Comparison of ENCODE assay signal across 10 cellular contexts in genomic region chr18:3279201-3280185, GRCh38. TPM values are rescaled to one million over a fixed set of nuclear protein-coding genes. Genes with fewer than 3 reads are reported as not detected.
DNase-seq lines count a peak whose midpoint lies in the region; ATAC-seq, FAIRE-seq and TF ChIP-seq lines count a peak whose summit lies in the region.
"Had no signal": no experiment of that assay in that cellular context is flagged by ENCODE, and none has a peak within 500 bp of the region (broad histone marks: within the 10 kb centered on the region; RNA-seq: fewer than 3 reads in every experiment).

No MANE protein-coding gene starts in this region.

- no peaks in the 10 kb centered on the region for H3K27me3 ChIP-seq in CD4-positive, CD25-positive, alpha-beta regulatory T cell (ENCODE audit: control insufficient read depth, insufficient read depth, low read length)
- H3K27me3 ChIP-seq in GM12878 (replicated peaks in 1 of 2; ENCODE audit: control insufficient read depth in 2 of 2, insufficient read depth in 2 of 2, low read length in 1 of 2) = no peaks in the 10 kb centered on the region

- no peak overlapping the region for H3K4me3 ChIP-seq in CD4-positive, CD25-positive, alpha-beta regulatory T cell (ENCODE audit: low read depth, low read length)
- H3K4me3 ChIP-seq in GM12878 (no peak overlapping the region), coronary artery (no peak overlapping the region)

- peaks cover 42% of the 10 kb centered on the region for H3K36me3 ChIP-seq in CD4-positive, CD25-positive, alpha-beta regulatory T cell (ENCODE audit: control insufficient read depth, insufficient read depth, low read length)
- H3K36me3 ChIP-seq in GM12878 (ENCODE audit: control insufficient read depth in 2 of 2, insufficient read depth in 2 of 2, low read length in 1 of 2) = peaks cover under 1 to 15% of the 10 kb centered on the region in 2 experiments

- TF ChIP-seq CTCF in GM12878 (IDR thresholded peaks at IDR 0.05 in 2 of 3, conservative IDR thresholded peaks at IDR 0.05 in 1 of 3; ENCODE audit: control insufficient read depth in 2 of 3, extremely low read depth in 1 of 3, insufficient read depth in 1 of 3, low read depth in 3 of 3, low read length in 3 of 3) (no peak), coronary artery (IDR thresholded peaks at IDR 0.05) (no peak)

- no peaks in the 10 kb centered on the region for H3K79me2 ChIP-seq in GM12878 (ENCODE audit: control insufficient read depth, insufficient read depth, low read length)

- no peak overlapping the region for H2AFZ ChIP-seq in GM12878 (ENCODE audit: control insufficient read depth, low read depth, low read length)

- intact Hi-C loops in GM12878 (cut with micrococcal nuclease; ENCODE audit: unreplicated experiment) = loop anchor here (2.0 to 10.0 kb wide), 3 partner anchors 307 to 715 kb away; no protein-coding TSS in a partner anchor

- peak in 1 of 2 donors; percentile 31 for ATAC-seq in CD4-positive, CD25-positive, alpha-beta regulatory T cell (ENCODE audit: low read depth in 2 of 2)
- ATAC-seq in GM19463 (IDR thresholded peaks at IDR 0.05; ENCODE audit: unreplicated experiment) (peak; percentile 70), HG03280 (IDR thresholded peaks at IDR 0.05; ENCODE audit: unreplicated experiment) (peak; percentile 70), GM12878 (peak; percentile 81)

- H3K9me3 Mint-ChIP-seq in CD4-positive, CD25-positive, alpha-beta regulatory T cell = no peaks in the 10 kb centered on the region
- H3K9me3 Mint-ChIP-seq: dendritic cell treated with granulocyte-macrophage colony-stimulating factor and Interleukin-4, amounts not matched to agents 40 ng/mL and 50 ng/mL, for 4 days had no signal

- H3K4me3 Mint-ChIP-seq in CD4-positive, CD25-positive, alpha-beta regulatory T cell = no peak overlapping the region
- H3K4me3 Mint-ChIP-seq: dendritic cell treated with granulocyte-macrophage colony-stimulating factor and Interleukin-4, amounts not matched to agents 40 ng/mL and 50 ng/mL, for 4 days had no signal

- RAD21 ChIA-PET in GM12878 (lab: Charles Lee; ENCODE audit: unreplicated experiment) = interaction anchor here (0.6 to 8.8 kb wide), 18 partner anchors 15 to 1779 kb away, joined by 3 to 76 read pairs (median 7); partner anchors contain the start of gene MYL12B

- no peak overlapping the region for H3K9ac ChIP-seq in GM12878 (ENCODE audit: control insufficient read depth, insufficient read depth, low read length)

- CTCF ChIA-PET in GM12878 (lab: Yijun Ruan, JAX) = interaction anchor here (0.8 to 11.4 kb wide), 19 partner anchors 13 to 716 kb away, joined by 3 to 204 read pairs (median 5); no protein-coding TSS in a partner anchor

- TF ChIP-seq EP300 in GM12878 (IDR thresholded peaks at IDR 0.05; ENCODE audit: borderline replicate concordance in 1 of 2, control insufficient read depth in 1 of 2, low read depth in 2 of 2, low read length in 2 of 2) = peak in 1 of 2 experiments; percentile 70; a peak in 1 of 4 replicates

- in situ Hi-C loops in GM12878 (cut with MboI) = loop anchor here (5.0 to 10.0 kb wide), 4 partner anchors 173 to 1775 kb away; partner anchors contain the start of gene TGIF1

- H3K4me1 ChIP-seq in CD4-positive, CD25-positive, alpha-beta regulatory T cell (ENCODE audit: control insufficient read depth, insufficient read depth, low read length, poor library complexity, severe bottlenecking) = no peaks in the 10 kb centered on the region
- H3K4me1 ChIP-seq in GM12878 (ENCODE audit: control insufficient read depth, insufficient read depth, low read length) = peaks cover 24% of the 10 kb centered on the region

- no TSS peak for BruUV-seq in GM12878 (replicated peaks; lab: Mats Ljungman, UMichigan)

- peak; percentile 80 for FAIRE-seq in GM12878 (lab: Jason Lieb, UNC)

- H3K27ac ChIP-seq in CD4-positive, CD25-positive, alpha-beta regulatory T cell (ENCODE audit: insufficient read depth, low read length, poor library complexity, severe bottlenecking) = no peak overlapping the region
- peak overlapping the region; percentile 61 for H3K27ac ChIP-seq in GM12878 (ENCODE audit: control insufficient read depth, insufficient read depth)
- H3K27ac ChIP-seq in coronary artery = no peak overlapping the region

- no peaks in the 10 kb centered on the region for H4K20me1 ChIP-seq in GM12878 (ENCODE audit: control insufficient read depth, insufficient read depth)

- peak overlapping the region in 2 of 3 donors; percentile 65 to 97 for H3K27ac Mint-ChIP-seq in CD4-positive, CD25-positive, alpha-beta regulatory T cell
- H3K27ac Mint-ChIP-seq: dendritic cell treated with granulocyte-macrophage colony-stimulating factor and Interleukin-4, amounts not matched to agents 40 ng/mL and 50 ng/mL, for 4 days had no signal

- no peak for DNase-seq in CD4-positive, CD25-positive, alpha-beta regulatory T cell
- no peak for DNase-seq in GM12878 (ENCODE audit: low read depth, low spot score)
- no peak for DNase-seq in NCI-H226
- DNase-seq in AG08396 (ENCODE audit: low spot score) = no peak
- no peak for DNase-seq in coronary artery (ENCODE audit: low spot score)
- DNase-seq in NCI-H1105 (lab: John Stamatoyannopoulos, UW) = no peak

- H3K36me3 Mint-ChIP-seq in CD4-positive, CD25-positive, alpha-beta regulatory T cell = peaks cover 17% of the 10 kb centered on the region

- WGBS in GM12878 (ENCODE audit: insufficient coverage, insufficient replicate concordance, low lambda C conversion rate, missing lambda C conversion rate) = 57% methylated on average over 14 of the region's 14 CpGs

- TF ChIP-seq RAD21 in GM12878 (IDR thresholded peaks at IDR 0.05; ENCODE audit: insufficient read depth, low read depth, low read length) = no peak

- H3K4me2 ChIP-seq in GM12878 (ENCODE audit: control insufficient read depth, insufficient read depth) = peak overlapping the region; percentile 49

- H3K27me3 Mint-ChIP-seq in CD4-positive, CD25-positive, alpha-beta regulatory T cell = peaks cover 5% of the 10 kb centered on the region
- H3K27me3 Mint-ChIP-seq: dendritic cell treated with granulocyte-macrophage colony-stimulating factor and Interleukin-4, amounts not matched to agents 40 ng/mL and 50 ng/mL, for 4 days had no signal

- peaks cover 0 to 12% (median 4%) of the 10 kb centered on the region in 4 donors for H3K4me1 Mint-ChIP-seq in CD4-positive, CD25-positive, alpha-beta regulatory T cell

- H3K9me3 ChIP-seq in CD4-positive, CD25-positive, alpha-beta regulatory T cell (ENCODE audit: control insufficient read depth in 2 of 2, low read length in 2 of 2) = no peaks in the 10 kb centered on the region
- no peaks in the 10 kb centered on the region for H3K9me3 ChIP-seq in GM12878 (replicated peaks; ENCODE audit: control insufficient read depth, insufficient read depth, low read length)

- POLR2A ChIA-PET in GM12878 (lab: Charles Lee) = interaction anchor here (0.5 to 0.8 kb wide), 5 partner anchors 17 to 1176 kb away, joined by 3 read pairs; no protein-coding TSS in a partner anchor

- SMC1A ChIA-PET in GM12878 (lab: Charles Lee; ENCODE audit: uncharacterized antibody, unreplicated experiment) = interaction anchor here (0.6 to 3.4 kb wide), 24 partner anchors 10 to 1777 kb away, joined by 3 to 36 read pairs (median 4); partner anchors contain the start of genes MYL12A and MYL12B

- peak; percentile 46 for TF ChIP-seq POLR2A in GM12878 (IDR thresholded peaks at IDR 0.05; ENCODE audit: low read depth, low read length)

RNA-seq across cellular contexts. Expression of gene MYL12B, which starts 17.6 kb away (rescaled TPM):
- total RNA-seq in CD4-positive, CD25-positive, alpha-beta regulatory T cell = 168 TPM
- 1,000 to 10,000 TPM in 2 of 4 donors, 100 to 1,000 TPM in 2; 980 to 1,134 (median 1,024) TPM for polyA plus RNA-seq in CD4-positive, CD25-positive, alpha-beta regulatory T cell
- total RNA-seq in GM12878 (2013; cell fraction: nucleolus; rRNA removed) = 26.4 and 26.9 TPM in 2 replicates
- total RNA-seq in GM12878 (2014; rRNA removed) (235 and 266 TPM in 2 replicates), GM12878 (2014; rRNA removed; fragmentation: Illumina TruSeq; extraction: Trizol) (313 and 316 TPM in 2 replicates), GM12878 (2021) (179 and 195 TPM in 2 replicates)
- polyA plus RNA-seq in GM12878 (2011; ENCODE audit: low read depth) = 190 TPM
- polyA plus RNA-seq in GM12878 (2011; rRNA removed) (427 and 538 TPM in 2 replicates), GM12878 (2014; fragmentation: Illumina TruSeq; extraction: Trizol) (373 and 412 TPM in 2 replicates), GM12878 (2014; fragmentation: Nextera tagmentation; extraction: Ambion mirVana) (100 to 1,000 TPM; 662 to 739 TPM), GM12878 (2014; rRNA removed) (210 and 222 TPM in 2 replicates), GM12878 (2016; fragmentation: Nextera tagmentation; extraction: Ambion mirVana) (100 to 1,000 TPM; 466 to 475 TPM)
- polyA plus RNA-seq in GM12878 (2011; cell fraction: cytosol; rRNA removed) = 256 and 267 TPM in 2 replicates
- polyA plus RNA-seq in GM12878 (2011; cell fraction: nucleus; rRNA removed) = 119 and 141 TPM in 2 replicates
- polyA plus RNA-seq in GM12878 (2012) = 213 and 244 TPM in 2 replicates
- polyA minus RNA-seq in GM12878 (2011; rRNA and poly(A)+ RNA removed) = 153 and 181 TPM in 2 replicates
- 62.0 and 66.1 TPM in 2 replicates for polyA minus RNA-seq in GM12878 (2011; cell fraction: cytosol; rRNA and poly(A)+ RNA removed)
- 27.6 and 36.9 TPM in 2 replicates for polyA minus RNA-seq in GM12878 (2011; cell fraction: nucleus; rRNA and poly(A)+ RNA removed)

RNA-seq across cellular contexts. Expression of gene MYL12A, which starts 31.9 kb away (rescaled TPM):
- 382 TPM for total RNA-seq in CD4-positive, CD25-positive, alpha-beta regulatory T cell
- polyA plus RNA-seq in CD4-positive, CD25-positive, alpha-beta regulatory T cell = 1,000 to 10,000 TPM; 2,262 to 2,381 (median 2,361) TPM
- total RNA-seq in GM12878 (2013; cell fraction: nucleolus; rRNA removed) = 165 and 169 TPM in 2 replicates
- total RNA-seq in GM12878 (2014; rRNA removed) (861 and 946 TPM in 2 replicates), GM12878 (2014; rRNA removed; fragmentation: Illumina TruSeq; extraction: Trizol) (987 and 1,035 TPM in 2 replicates), GM12878 (2021) (488 and 498 TPM in 2 replicates)
- 341 TPM for polyA plus RNA-seq in GM12878 (2011; ENCODE audit: low read depth)
- polyA plus RNA-seq in GM12878 (2011; rRNA removed) (567 and 783 TPM in 2 replicates), GM12878 (2014; fragmentation: Illumina TruSeq; extraction: Trizol) (851 and 1,149 TPM in 2 replicates), GM12878 (2014; fragmentation: Nextera tagmentation; extraction: Ambion mirVana) (1,000 to 10,000 TPM; 1,462 to 1,663 TPM), GM12878 (2014; rRNA removed) (687 and 704 TPM in 2 replicates), GM12878 (2016; fragmentation: Nextera tagmentation; extraction: Ambion mirVana) (1,000 to 10,000 TPM; 1,100 to 1,139 TPM)
- polyA plus RNA-seq in GM12878 (2011; cell fraction: cytosol; rRNA removed) = 236 and 267 TPM in 2 replicates
- 194 and 245 TPM in 2 replicates for polyA plus RNA-seq in GM12878 (2011; cell fraction: nucleus; rRNA removed)
- polyA plus RNA-seq in GM12878 (2012) = 406 and 429 TPM in 2 replicates
- polyA minus RNA-seq in GM12878 (2011; rRNA and poly(A)+ RNA removed) = 263 and 337 TPM in 2 replicates
- polyA minus RNA-seq in GM12878 (2011; cell fraction: cytosol; rRNA and poly(A)+ RNA removed) = 92.0 and 93.1 TPM in 2 replicates
- polyA minus RNA-seq in GM12878 (2011; cell fraction: nucleus; rRNA and poly(A)+ RNA removed) = 127 and 180 TPM in 2 replicates

RNA-seq across cellular contexts. Expression of gene MYOM1, which starts 59.7 kb away (rescaled TPM):
- total RNA-seq in CD4-positive, CD25-positive, alpha-beta regulatory T cell = 1.4 TPM
- polyA plus RNA-seq in CD4-positive, CD25-positive, alpha-beta regulatory T cell = under 1 TPM; 0.03 to 0.68 (median 0.49) TPM
- 24.7 and 31.7 TPM in 2 replicates for total RNA-seq in GM12878 (2013; cell fraction: nucleolus; rRNA removed)
- total RNA-seq in GM12878 (2014; rRNA removed) (0.49 and 0.62 TPM in 2 replicates), GM12878 (2014; rRNA removed; fragmentation: Illumina TruSeq; extraction: Trizol) (0.55 and 0.76 TPM in 2 replicates), GM12878 (2021) (1.0 and 1.1 TPM in 2 replicates)
- polyA plus RNA-seq in GM12878 (2011; ENCODE audit: low read depth) = 0.80 TPM
- polyA plus RNA-seq in GM12878 (2011; rRNA removed) (0.27 and 0.53 TPM in 2 replicates), GM12878 (2014; fragmentation: Illumina TruSeq; extraction: Trizol) (0.43 and 0.54 TPM in 2 replicates), GM12878 (2014; fragmentation: Nextera tagmentation; extraction: Ambion mirVana) (under 1 TPM; 0.06 to 0.11 TPM), GM12878 (2014; rRNA removed) (0.60 and 1.4 TPM in 2 replicates), GM12878 (2016; fragmentation: Nextera tagmentation; extraction: Ambion mirVana) (under 1 TPM; 0.51 to 0.62 TPM)
- 0.40 and 0.43 TPM in 2 replicates for polyA plus RNA-seq in GM12878 (2011; cell fraction: cytosol; rRNA removed)
- polyA plus RNA-seq in GM12878 (2011; cell fraction: nucleus; rRNA removed) = 0.56 and 2.3 TPM in 2 replicates
- 1.5 TPM in 2 replicates for polyA plus RNA-seq in GM12878 (2012)
- polyA minus RNA-seq in GM12878 (2011; rRNA and poly(A)+ RNA removed) = 0.37 and 0.88 TPM in 2 replicates
- 0.21 TPM in 1 of 2 replicates, not detected in the other for polyA minus RNA-seq in GM12878 (2011; cell fraction: cytosol; rRNA and poly(A)+ RNA removed)
- 0.57 and 0.85 TPM in 2 replicates for polyA minus RNA-seq in GM12878 (2011; cell fraction: nucleus; rRNA and poly(A)+ RNA removed)
- total RNA-seq: RPMI7951 had no signal
